In the genomic region with DNA sequence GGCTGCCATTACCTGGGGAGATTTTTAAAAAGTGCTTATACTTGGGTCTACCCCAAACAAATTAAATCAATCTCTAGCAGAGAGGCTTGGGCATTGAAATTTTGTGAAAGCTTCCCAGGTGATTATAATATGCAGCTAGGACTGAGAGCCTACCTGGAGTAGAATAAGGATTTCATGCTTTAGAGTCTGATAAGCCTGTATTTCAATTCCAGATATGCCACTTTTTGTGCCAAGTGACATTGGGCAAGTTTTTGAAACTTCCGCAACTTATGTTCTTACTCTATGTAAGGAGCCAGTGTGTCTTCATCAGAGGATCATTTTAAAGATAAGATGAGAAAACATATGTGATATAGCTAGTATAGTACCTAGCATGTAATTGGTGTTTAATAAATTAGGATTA, we compare ENCODE assay signal across 26 cellular contexts.
"Had no signal": no experiment of that assay in that cellular context is flagged by ENCODE, and none has a peak within 500 bp of the region (broad histone marks: within the 10 kb centered on the region; RNA-seq: fewer than 3 reads in every experiment).

No MANE protein-coding gene starts in this region.

- H3K27me3 Mint-ChIP-seq: central memory CD8-positive, alpha-beta T cell; type B pancreatic cell had no signal

- H3K4me3 ChIP-seq: adrenal gland, ascending aorta, heart left ventricle, right atrium auricular region had no signal

- H3K27me3 ChIP-seq: adrenal gland, ascending aorta, brain microvascular endothelial cell, heart left ventricle, right atrium auricular region had no signal

- H3K4me1 Mint-ChIP-seq: activated naive CD8-positive, alpha-beta T cell treated with anti-CD3 and anti-CD28 coated beads for 36 hours; central memory CD8-positive, alpha-beta T cell; naive B cell had no signal

- H3K4me3 Mint-ChIP-seq: activated naive CD8-positive, alpha-beta T cell treated with anti-CD3 and anti-CD28 coated beads for 36 hours; activated T-cell treated with anti-CD3 and anti-CD28 coated beads, Interleukin-2, amount 50 U/mL, for 72 hours; central memory CD8-positive, alpha-beta T cell; dendritic cell treated with granulocyte-macrophage colony-stimulating factor and Interleukin-4, amounts not matched to agents 40 ng/mL and 50 ng/mL, for 4 days; naive B cell; neural crest cell; T-helper 2 cell treated with Interferon-gamma antibody and Interleukin-4, amounts not matched to agents 5 μg/mL and 100 μg/mL, for 36 hours; type B pancreatic cell had no signal

- H3K36me3 ChIP-seq: adrenal gland, ascending aorta, brain microvascular endothelial cell, heart left ventricle, right atrium auricular region had no signal

- H3K4me1 ChIP-seq: adrenal gland, heart left ventricle, parathyroid adenoma, right atrium auricular region had no signal

- H3K9me3 Mint-ChIP-seq: activated naive CD8-positive, alpha-beta T cell treated with anti-CD3 and anti-CD28 coated beads for 36 hours; activated T-cell treated with anti-CD3 and anti-CD28 coated beads, Interleukin-2, amount 50 U/mL, for 72 hours; dendritic cell treated with granulocyte-macrophage colony-stimulating factor and Interleukin-4, amounts not matched to agents 40 ng/mL and 50 ng/mL, for 4 days; neural crest cell; T-helper 2 cell treated with Interferon-gamma antibody and Interleukin-4, amounts not matched to agents 5 μg/mL and 100 μg/mL, for 36 hours; type B pancreatic cell had no signal

- H3K27ac ChIP-seq: adrenal gland, ascending aorta, brain microvascular endothelial cell, heart left ventricle, parathyroid adenoma, right atrium auricular region had no signal

- H3K9me3 ChIP-seq: adrenal gland, ascending aorta, heart left ventricle, right atrium auricular region had no signal

- ATAC-seq: activated T-cell treated with anti-CD3 and anti-CD28 coated beads, Interleukin-2, amount 50 U/mL, for 72 hours; heart left ventricle; left lobe of liver had no signal

- DNase-seq: activated CD4-positive, alpha-beta T cell treated with anti-CD3 and anti-CD28 coated beads for 4 hours; activated CD4-positive, alpha-beta T cell treated with anti-CD3 and anti-CD28 coated beads, Interleukin-2, amount 50 U/mL, for 4 hours; activated CD4-positive, CD25-positive, alpha-beta regulatory T cell; activated naive CD4-positive, alpha-beta T cell treated with Interleukin-2 at 50 U/mL for 16 hours; activated naive CD8-positive, alpha-beta T cell treated with anti-CD3 and anti-CD28 coated beads for 36 hours; activated T-cell treated with anti-CD3 and anti-CD28 coated beads for 4 hours; activated T-cell treated with anti-CD3 and anti-CD28 coated beads, Interleukin-2, amount 50 U/mL, for 72 hours; adrenal gland; brain microvascular endothelial cell; heart left ventricle; kidney glomerular epithelial cell; naive B cell; nucleus accumbens; stimulated activated CD4-positive, alpha-beta T cell treated with anti-CD3 and anti-CD28 coated beads, Interleukin-15, amount 100 ng/mL, for 24 hours; stimulated activated CD4-positive, alpha-beta T cell treated with anti-CD3 and anti-CD28 coated beads, Interleukin-2, amount 100 ng/mL, for 24 hours; stimulated activated naive CD4-positive, alpha-beta T cell treated with Interleukin-2 at 50 U/mL for 16 hours; T-helper 1 cell had no signal

- H3K27ac Mint-ChIP-seq: activated naive CD8-positive, alpha-beta T cell treated with anti-CD3 and anti-CD28 coated beads for 36 hours; activated T-cell treated with anti-CD3 and anti-CD28 coated beads, Interleukin-2, amount 50 U/mL, for 72 hours; dendritic cell treated with granulocyte-macrophage colony-stimulating factor and Interleukin-4, amounts not matched to agents 40 ng/mL and 50 ng/mL, for 4 days; naive B cell; T-helper 2 cell treated with Interferon-gamma antibody and Interleukin-4, amounts not matched to agents 5 μg/mL and 100 μg/mL, for 36 hours; type B pancreatic cell had no signal
